ENCODE assay signal across 8 cellular contexts in the genomic region with DNA sequence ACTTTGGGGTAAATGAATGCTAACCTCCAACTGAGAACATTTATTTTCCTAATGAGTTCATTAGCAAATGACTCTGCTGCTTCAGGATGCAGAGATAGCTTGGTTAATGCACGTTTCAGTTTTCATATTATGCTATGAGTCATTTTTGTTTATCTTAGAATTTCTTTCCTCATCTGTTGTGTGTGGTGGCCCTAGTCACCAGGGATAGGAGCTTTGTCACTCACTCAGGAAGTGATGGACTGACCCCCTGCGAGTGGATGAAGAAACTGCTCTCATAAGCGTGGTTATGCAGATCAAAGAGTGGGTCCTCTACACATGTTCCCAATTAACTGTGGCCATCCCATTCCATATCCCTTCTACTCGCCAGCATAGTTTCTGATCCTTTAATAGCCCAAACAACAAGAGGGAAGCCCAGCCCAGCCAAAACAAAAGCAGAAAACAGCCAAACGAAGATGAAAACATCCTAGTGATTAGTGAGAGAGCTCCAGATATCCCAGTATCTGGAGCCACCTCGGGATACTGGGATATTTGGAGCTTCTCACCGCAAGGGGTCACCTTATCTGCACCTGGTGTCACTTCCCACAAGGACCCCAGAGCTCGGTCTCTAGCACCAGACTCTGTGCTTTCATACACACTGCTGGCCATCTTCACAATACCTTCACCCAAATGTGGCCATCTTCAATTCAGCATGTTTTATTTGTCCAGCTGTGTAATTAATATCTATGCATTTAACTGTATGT. TPM values are rescaled to one million over a fixed set of nuclear protein-coding genes. Genes with fewer than 3 reads are reported as not detected.
DNase-seq lines count a peak whose midpoint lies in the region; ATAC-seq and TF ChIP-seq lines count a peak whose summit lies in the region.

No MANE protein-coding gene starts in this region.

- no peaks in the 10 kb centered on the region for H3K9me3 ChIP-seq in gastroesophageal sphincter
- no peaks in the 10 kb centered on the region for H3K9me3 ChIP-seq in testis

- no peak for TF ChIP-seq POLR2A in gastroesophageal sphincter (IDR thresholded peaks at IDR 0.05)
- TF ChIP-seq POLR2A in testis (IDR thresholded peaks at IDR 0.05) = no peak

- H3K4me3 ChIP-seq in gastroesophageal sphincter (no peak overlapping the region), testis (no peak overlapping the region)

- H3K27me3 ChIP-seq in gastroesophageal sphincter (peaks cover 6% of the 10 kb centered on the region), testis (no peaks in the 10 kb centered on the region)

- H3K27ac ChIP-seq in gastroesophageal sphincter = no peak overlapping the region
- H3K27ac ChIP-seq in testis = no peak overlapping the region

- intact Hi-C loops in activated CD4-positive, alpha-beta T cell treated with anti-CD3 and anti-CD28 coated beads, Interleukin-2, amount 10 ng/mL, durations not matched to agents 24 days and 14 days (cut with micrococcal nuclease) = no loop called here
- intact Hi-C loops in testis (cut with DNase I; ENCODE audit: low total_unique reads) = no loop called here

- peak; percentile 63 for ATAC-seq in HG02840 (IDR thresholded peaks at IDR 0.05; ENCODE audit: low FRiP score, unreplicated experiment)
- peak; percentile 49 for ATAC-seq in SK-N-SH treated with all-trans-retinoic acid at 6 μM for 48 hours
- peak; percentile 51 for ATAC-seq in gastroesophageal sphincter
- ATAC-seq in HG02970 (IDR thresholded peaks at IDR 0.05; ENCODE audit: low FRiP score, unreplicated experiment) = no peak
- ATAC-seq in HG02571 (IDR thresholded peaks at IDR 0.05; ENCODE audit: unreplicated experiment) = no peak

- H3K27me3 Mint-ChIP-seq in activated CD4-positive, alpha-beta T cell treated with anti-CD3 and anti-CD28 coated beads, Interleukin-2, amount 10 ng/mL, durations not matched to agents 24 days and 14 days = no peaks in the 10 kb centered on the region

- peaks cover 0 to 16% (median 4%) of the 10 kb centered on the region in 3 donors for H3K4me1 ChIP-seq in gastroesophageal sphincter
- H3K4me1 ChIP-seq in testis = peaks cover 7% of the 10 kb centered on the region

- peak overlapping the region; percentile 20 for H3K4me3 Mint-ChIP-seq in activated CD4-positive, alpha-beta T cell treated with anti-CD3 and anti-CD28 coated beads, Interleukin-2, amount 10 ng/mL, durations not matched to agents 24 days and 14 days

- H3K27ac Mint-ChIP-seq in activated CD4-positive, alpha-beta T cell treated with anti-CD3 and anti-CD28 coated beads, Interleukin-2, amount 10 ng/mL, durations not matched to agents 24 days and 14 days = peak overlapping the region; percentile 80

- 34 to 45% methylated on average over 5 to 7 of the region's 8 CpGs for WGBS in gastroesophageal sphincter (ENCODE audit: low coverage in 1 of 2), 2 donors
- WGBS in testis, 2 donors = 52 to 60% methylated on average over 7 to 8 of the region's 8 CpGs

- no peaks in the 10 kb centered on the region for H3K36me3 ChIP-seq in gastroesophageal sphincter
- no peaks in the 10 kb centered on the region for H3K36me3 ChIP-seq in testis (ENCODE audit: low read depth, missing control alignments)

- peaks cover 72% of the 10 kb centered on the region for H3K4me1 Mint-ChIP-seq in activated CD4-positive, alpha-beta T cell treated with anti-CD3 and anti-CD28 coated beads, Interleukin-2, amount 10 ng/mL, durations not matched to agents 24 days and 14 days

- DNase-seq in activated CD4-positive, alpha-beta T cell treated with anti-CD3 and anti-CD28 coated beads, Interleukin-2, amount 10 ng/mL, durations not matched to agents 24 days and 14 days = no peak
- DNase-seq in activated CD4-positive, alpha-beta T cell treated with anti-CD3 and anti-CD28 coated beads for 1 hour = no peak
- no peak for DNase-seq in testis

- H3K36me3 Mint-ChIP-seq in activated CD4-positive, alpha-beta T cell treated with anti-CD3 and anti-CD28 coated beads, Interleukin-2, amount 10 ng/mL, durations not matched to agents 24 days and 14 days (ENCODE audit: low read depth) = peaks cover 64% of the 10 kb centered on the region

- H3K9me3 Mint-ChIP-seq in activated CD4-positive, alpha-beta T cell treated with anti-CD3 and anti-CD28 coated beads, Interleukin-2, amount 10 ng/mL, durations not matched to agents 24 days and 14 days = no peaks in the 10 kb centered on the region

- TF ChIP-seq CTCF in gastroesophageal sphincter (IDR thresholded peaks at IDR 0.05) (no peak), testis (IDR thresholded peaks at IDR 0.05) (no peak)

- TF ChIP-seq EP300 in gastroesophageal sphincter (IDR thresholded peaks at IDR 0.05) = no peak

TF ChIP-seq in SK-N-SH treated with all-trans-retinoic acid at 6 μM for 48 hours, 23 proteins besides CTCF, POLR2A, EP300 and RAD21:
- TF ChIP-seq, protein P1, sequence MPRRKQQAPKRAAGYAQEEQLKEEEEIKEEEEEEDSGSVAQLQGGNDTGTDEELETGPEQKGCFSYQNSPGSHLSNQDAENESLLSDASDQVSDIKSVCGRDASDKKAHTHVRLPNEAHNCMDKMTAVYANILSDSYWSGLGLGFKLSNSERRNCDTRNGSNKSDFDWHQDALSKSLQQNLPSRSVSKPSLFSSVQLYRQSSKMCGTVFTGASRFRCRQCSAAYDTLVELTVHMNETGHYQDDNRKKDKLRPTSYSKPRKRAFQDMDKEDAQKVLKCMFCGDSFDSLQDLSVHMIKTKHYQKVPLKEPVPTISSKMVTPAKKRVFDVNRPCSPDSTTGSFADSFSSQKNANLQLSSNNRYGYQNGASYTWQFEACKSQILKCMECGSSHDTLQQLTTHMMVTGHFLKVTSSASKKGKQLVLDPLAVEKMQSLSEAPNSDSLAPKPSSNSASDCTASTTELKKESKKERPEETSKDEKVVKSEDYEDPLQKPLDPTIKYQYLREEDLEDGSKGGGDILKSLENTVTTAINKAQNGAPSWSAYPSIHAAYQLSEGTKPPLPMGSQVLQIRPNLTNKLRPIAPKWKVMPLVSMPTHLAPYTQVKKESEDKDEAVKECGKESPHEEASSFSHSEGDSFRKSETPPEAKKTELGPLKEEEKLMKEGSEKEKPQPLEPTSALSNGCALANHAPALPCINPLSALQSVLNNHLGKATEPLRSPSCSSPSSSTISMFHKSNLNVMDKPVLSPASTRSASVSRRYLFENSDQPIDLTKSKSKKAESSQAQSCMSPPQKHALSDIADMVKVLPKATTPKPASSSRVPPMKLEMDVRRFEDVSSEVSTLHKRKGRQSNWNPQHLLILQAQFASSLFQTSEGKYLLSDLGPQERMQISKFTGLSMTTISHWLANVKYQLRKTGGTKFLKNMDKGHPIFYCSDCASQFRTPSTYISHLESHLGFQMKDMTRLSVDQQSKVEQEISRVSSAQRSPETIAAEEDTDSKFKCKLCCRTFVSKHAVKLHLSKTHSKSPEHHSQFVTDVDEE (CRISPR knock-in tag; IDR thresholded peaks at IDR 0.05) = no peak
- TF ChIP-seq RARB (CRISPR knock-in tag; IDR thresholded peaks at IDR 0.05) (no peak), CREB5 (CRISPR knock-in tag; IDR thresholded peaks at IDR 0.05; ENCODE audit: low read depth) (no peak), ZNF8 (CRISPR knock-in tag; IDR thresholded peaks at IDR 0.05) (no peak), TCF4 (CRISPR knock-in tag; IDR thresholded peaks at IDR 0.05; ENCODE audit: borderline replicate concordance) (no peak), SNAI2 (CRISPR knock-in tag; IDR thresholded peaks at IDR 0.05) (no peak), ZFP30 (CRISPR knock-in tag; IDR thresholded peaks at IDR 0.05) (no peak), ZNF70 (CRISPR knock-in tag; IDR thresholded peaks at IDR 0.05) (no peak), PPARA (CRISPR knock-in tag; IDR thresholded peaks at IDR 0.05; ENCODE audit: borderline replicate concordance) (no peak), BACH2 (CRISPR knock-in tag; IDR thresholded peaks at IDR 0.05; ENCODE audit: borderline replicate concordance) (no peak)
- TF ChIP-seq, protein P2, sequence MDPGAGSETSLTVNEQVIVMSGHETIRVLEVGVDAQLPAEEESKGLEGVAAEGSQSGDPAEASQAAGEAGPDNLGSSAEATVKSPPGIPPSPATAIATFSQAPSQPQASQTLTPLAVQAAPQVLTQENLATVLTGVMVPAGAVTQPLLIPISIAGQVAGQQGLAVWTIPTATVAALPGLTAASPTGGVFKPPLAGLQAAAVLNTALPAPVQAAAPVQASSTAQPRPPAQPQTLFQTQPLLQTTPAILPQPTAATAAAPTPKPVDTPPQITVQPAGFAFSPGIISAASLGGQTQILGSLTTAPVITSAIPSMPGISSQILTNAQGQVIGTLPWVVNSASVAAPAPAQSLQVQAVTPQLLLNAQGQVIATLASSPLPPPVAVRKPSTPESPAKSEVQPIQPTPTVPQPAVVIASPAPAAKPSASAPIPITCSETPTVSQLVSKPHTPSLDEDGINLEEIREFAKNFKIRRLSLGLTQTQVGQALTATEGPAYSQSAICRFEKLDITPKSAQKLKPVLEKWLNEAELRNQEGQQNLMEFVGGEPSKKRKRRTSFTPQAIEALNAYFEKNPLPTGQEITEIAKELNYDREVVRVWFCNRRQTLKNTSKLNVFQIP (CRISPR knock-in tag; IDR thresholded peaks at IDR 0.05; ENCODE audit: borderline replicate concordance, low read depth) = no peak
TF ChIP-seq in SK-N-SH treated with all-trans-retinoic acid at 6 μM for 48 hours: peak in this region for 0.

RNA-seq across cellular contexts. Expression of gene TC2N, which starts 8.6 kb away (rescaled TPM):
- total RNA-seq in activated CD4-positive, alpha-beta T cell treated with anti-CD3 and anti-CD28 coated beads, Interleukin-2, amount 10 ng/mL, durations not matched to agents 24 days and 14 days = 18.6 and 19.3 TPM in 2 replicates
- total RNA-seq in gastroesophageal sphincter (10 to 100 TPM; 19.9 to 38.6 (median 29.2) TPM), testis (10 to 100 TPM; 19.6 to 24.3 TPM)
- 17.2 TPM for polyA plus RNA-seq in testis (ENCODE audit: insufficient read depth, low read depth, low replicate concordance)

Comparison
In these comparisons a context has a peak if more than half of its experiments do, and no peak if none do; other contexts are left out.
1. ATAC-seq: peak in HG02840 (single experiment), SK-N-SH treated with all-trans-retinoic acid at 6 μM for 48 hours (single experiment) and gastroesophageal sphincter (single experiment); none in HG02970 (single experiment) and HG02571 (single experiment).